ENCODE assay signal across 13 cellular contexts in genomic region chrX:150504399-150505186, GRCh38.
DNase-seq lines count a peak whose midpoint lies in the region; ATAC-seq, FAIRE-seq and TF ChIP-seq lines count a peak whose summit lies in the region.
"Had no signal": no experiment of that assay in that cellular context is flagged by ENCODE, and none has a peak within 500 bp of the region (broad histone marks: within the 10 kb centered on the region; RNA-seq: fewer than 3 reads in every experiment).

No MANE protein-coding gene starts in this region.

- H3K27ac Mint-ChIP-seq in activated T-helper 1 cell treated with anti-CD3 and anti-CD28 coated beads, Interleukin-12 subunit alpha, Interleukin-12 subunit beta, Interleukin-2, Interleukin-4 antibody, amounts not matched to agents 30 ng/mL and 10 ng/mL and 1 ng/mL, durations not matched to agents 14 hours and 24 hours and 36 hours = no peak overlapping the region
- H3K27ac Mint-ChIP-seq: activated T-helper 2 cell treated with anti-CD3 and anti-CD28 coated beads, Interferon-gamma antibody, Interleukin-2, Interleukin-4, amounts not matched to agents 10 μg/mL and 5 μg/mL and 100 μg/mL, durations not matched to agents 14 hours and 24 hours and 36 hours had no signal

- H3K4me1 ChIP-seq in HCT116 (ENCODE audit: control insufficient read depth in 1 of 2, insufficient read depth in 2 of 2, low read length in 2 of 2) = peaks cover 9 to 21% of the 10 kb centered on the region in 2 experiments
- peaks cover 0 to 14% of the 10 kb centered on the region in 2 donors for H3K4me1 ChIP-seq in kidney (ENCODE audit: control insufficient read depth in 1 of 2, insufficient read depth in 1 of 2, low read depth in 1 of 2, low read length in 2 of 2)

- H3K9me2 ChIP-seq in HCT116 (ENCODE audit: insufficient read depth) = no peaks in the 10 kb centered on the region

- no peak for ATAC-seq in HCT116
- no peak for ATAC-seq in HG02840 (IDR thresholded peaks at IDR 0.05; ENCODE audit: low FRiP score, unreplicated experiment)
- no peak for ATAC-seq in HG02852 (IDR thresholded peaks at IDR 0.05; ENCODE audit: unreplicated experiment)

- no peak for TF ChIP-seq POLR2A in HCT116 (IDR thresholded peaks at IDR 0.05; ENCODE audit: borderline replicate concordance, extremely low read depth, insufficient read depth, insufficient read length)

- intact Hi-C loops in HCT116 (cut with micrococcal nuclease) (no loop called here), kidney (cut with DNase I) (no loop called here)
- intact Hi-C loops in activated T-helper 1 cell treated with anti-CD3 and anti-CD28 coated beads, Interleukin-12 subunit alpha, Interleukin-12 subunit beta, Interleukin-2, Interleukin-4 antibody, amounts not matched to agents 30 ng/mL and 10 ng/mL and 1 ng/mL, durations not matched to agents 14 hours and 24 hours and 36 hours (cut with micrococcal nuclease) = no loop called here

- TF ChIP-seq CTCF in HCT116 (IDR thresholded peaks at IDR 0.05 in 2 of 3, conservative IDR thresholded peaks at IDR 0.05 in 1 of 3; ENCODE audit: borderline replicate concordance in 1 of 3, insufficient read depth in 1 of 3, low read depth in 2 of 3, low read length in 2 of 3) (no peak), kidney (IDR thresholded peaks at IDR 0.05; ENCODE audit: borderline replicate concordance, extremely low read depth, insufficient read depth) (no peak)

- DNase-seq in HCT116 (ENCODE audit: low read depth, low spot score) = no peak
- DNase-seq in anterior cingulate cortex (lab: John Stamatoyannopoulos, UW) = peak in 36 of 58 donors; percentile 0 to 61 (median 13)
- peak; percentile 16 to 33 for DNase-seq in hippocampal formation (lab: John Stamatoyannopoulos, UW)
- peak in 36 of 49 donors; percentile 1 to 55 (median 29) for DNase-seq in substantia nigra (lab: John Stamatoyannopoulos, UW)
- DNase-seq in activated T-helper 1 cell treated with anti-CD3 and anti-CD28 coated beads, Interleukin-12 subunit alpha, Interleukin-12 subunit beta, Interleukin-2, Interleukin-4 antibody, amounts not matched to agents 30 ng/mL and 10 ng/mL and 1 ng/mL, durations not matched to agents 14 hours and 24 hours and 36 hours (ENCODE audit: low spot score) = no peak
- no peak for DNase-seq in kidney
- DNase-seq: effector CD8-positive, alpha-beta T cell; NCI-H1930; RPMI8226 had no signal

- no peaks in the 10 kb centered on the region for H3K9me3 Mint-ChIP-seq in activated T-helper 1 cell treated with anti-CD3 and anti-CD28 coated beads, Interleukin-12 subunit alpha, Interleukin-12 subunit beta, Interleukin-2, Interleukin-4 antibody, amounts not matched to agents 30 ng/mL and 10 ng/mL and 1 ng/mL, durations not matched to agents 14 hours and 24 hours and 36 hours
- H3K9me3 Mint-ChIP-seq: activated T-helper 2 cell treated with anti-CD3 and anti-CD28 coated beads, Interferon-gamma antibody, Interleukin-2, Interleukin-4, amounts not matched to agents 10 μg/mL and 5 μg/mL and 100 μg/mL, durations not matched to agents 14 hours and 24 hours and 36 hours had no signal

- H3K36me3 ChIP-seq in HCT116 (ENCODE audit: control insufficient read depth in 1 of 2, insufficient read depth in 2 of 2, low read length in 2 of 2) = no peaks in the 10 kb centered on the region
- no peaks in the 10 kb centered on the region for H3K36me3 ChIP-seq in kidney (ENCODE audit: control insufficient read depth in 1 of 2, insufficient read depth in 2 of 2, low read length in 2 of 2)
- H3K36me3 ChIP-seq: pancreas had no signal

- BruUV-seq in HCT116 (replicated peaks; lab: Mats Ljungman, UMichigan) = no TSS peak

- no peaks in the 10 kb centered on the region for H3K79me2 ChIP-seq in HCT116 (ENCODE audit: insufficient read depth, low read length)

- H2AFZ ChIP-seq in HCT116 (ENCODE audit: low read depth, low read length, poor library complexity, severe bottlenecking) = no peak overlapping the region

- RAD21 ChIA-PET in HCT116 (lab: Charles Lee; ENCODE audit: low non-redundant PET in 1 of 2, low total read pairs in 2 of 2, uncharacterized antibody in 2 of 2, unreplicated experiment in 2 of 2) = no interaction called here

- H3K4me2 ChIP-seq in HCT116 (ENCODE audit: low read length) = 0 out of 2 replicates have a peak overlapping the region, but pooled peaks have one; percentile 50

- CTCF ChIA-PET in HCT116 (lab: Charles Lee) = no interaction called here

- no peak for FAIRE-seq in kidney (lab: Jason Lieb, UNC)
- FAIRE-seq: pancreas had no signal

- no peaks in the 10 kb centered on the region for H4K20me1 ChIP-seq in HCT116 (ENCODE audit: insufficient read depth)

- H3K36me3 Mint-ChIP-seq in activated T-helper 1 cell treated with anti-CD3 and anti-CD28 coated beads, Interleukin-12 subunit alpha, Interleukin-12 subunit beta, Interleukin-2, Interleukin-4 antibody, amounts not matched to agents 30 ng/mL and 10 ng/mL and 1 ng/mL, durations not matched to agents 14 hours and 24 hours and 36 hours (ENCODE audit: low read depth) = no peaks in the 10 kb centered on the region

- no peaks in the 10 kb centered on the region for H3K27me3 Mint-ChIP-seq in activated T-helper 1 cell treated with anti-CD3 and anti-CD28 coated beads, Interleukin-12 subunit alpha, Interleukin-12 subunit beta, Interleukin-2, Interleukin-4 antibody, amounts not matched to agents 30 ng/mL and 10 ng/mL and 1 ng/mL, durations not matched to agents 14 hours and 24 hours and 36 hours (ENCODE audit: insufficient read depth)

- no peaks in the 10 kb centered on the region for H3K27me3 ChIP-seq in HCT116 (ENCODE audit: insufficient read depth, low read length)
- H3K27me3 ChIP-seq: pancreas had no signal

- peaks cover 11% of the 10 kb centered on the region for H3K4me1 Mint-ChIP-seq in activated T-helper 1 cell treated with anti-CD3 and anti-CD28 coated beads, Interleukin-12 subunit alpha, Interleukin-12 subunit beta, Interleukin-2, Interleukin-4 antibody, amounts not matched to agents 30 ng/mL and 10 ng/mL and 1 ng/mL, durations not matched to agents 14 hours and 24 hours and 36 hours (ENCODE audit: low read depth)

- H3K4me3 Mint-ChIP-seq in activated T-helper 1 cell treated with anti-CD3 and anti-CD28 coated beads, Interleukin-12 subunit alpha, Interleukin-12 subunit beta, Interleukin-2, Interleukin-4 antibody, amounts not matched to agents 30 ng/mL and 10 ng/mL and 1 ng/mL, durations not matched to agents 14 hours and 24 hours and 36 hours = no peak overlapping the region

- H3K27ac ChIP-seq in HCT116 (ENCODE audit: low read depth, low read length) (no peak overlapping the region), substantia nigra (ENCODE audit: low read depth, low read length, poor library complexity, severe bottlenecking) (peak overlapping the region; percentile 72), kidney (ENCODE audit: low read depth in 2 of 2, low read length in 2 of 2) (no peak overlapping the region)

- POLR2A ChIA-PET in HCT116 (lab: Charles Lee) = no interaction called here

- no peak overlapping the region for H3K9ac ChIP-seq in HCT116 (ENCODE audit: low read length)
- no peak overlapping the region for H3K9ac ChIP-seq in kidney (ENCODE audit: low read length in 2 of 2)

- H3K9me3 ChIP-seq in HCT116 (ENCODE audit: control insufficient read depth in 1 of 2, insufficient read depth in 1 of 2, low read depth in 1 of 2, low read length in 2 of 2) (no peaks in the 10 kb centered on the region), kidney (ENCODE audit: control insufficient read depth in 1 of 2, low read length in 2 of 2) (no peaks in the 10 kb centered on the region)
- H3K9me3 ChIP-seq: pancreas had no signal

- no peak overlapping the region for H3K4me3 ChIP-seq in HCT116 (replicated peaks in 1 of 2; ENCODE audit: low read depth in 1 of 2, low read length in 2 of 2)
- no peak overlapping the region for H3K4me3 ChIP-seq in kidney (ENCODE audit: low read length in 2 of 2)

- no peak for TF ChIP-seq RAD21 in HCT116 (IDR thresholded peaks at IDR 0.05; ENCODE audit: low read depth)

TF ChIP-seq in HCT116, 20 proteins besides CTCF, POLR2A, EP300 and RAD21:
- no peak for TF ChIP-seq EZH2phosphoT487 (IDR thresholded peaks at IDR 0.05; ENCODE audit: borderline replicate concordance)
- TF ChIP-seq EGR1 (IDR thresholded peaks at IDR 0.05; ENCODE audit: low read depth) = no peak
- no peak for TF ChIP-seq TCF7L2 (IDR thresholded peaks at IDR 0.05; ENCODE audit: borderline replicate concordance, extremely low read depth, insufficient read depth, insufficient read length)
- TF ChIP-seq JUND (IDR thresholded peaks at IDR 0.05) = no peak
- no peak for TF ChIP-seq ZNF274 (IDR thresholded peaks at IDR 0.05; ENCODE audit: low read depth, low read length)

Comparison
In these comparisons a context has a peak if more than half of its experiments do, and no peak if none do; other contexts are left out.
1. DNase-seq: peak in anterior cingulate cortex (36 of 58), hippocampal formation (2 of 2) and substantia nigra (36 of 49); none in HCT116 (single experiment), activated T-helper 1 cell treated with anti-CD3 and anti-CD28 coated beads, Interleukin-12 subunit alpha, Interleukin-12 subunit beta, Interleukin-2, Interleukin-4 antibody, amounts not matched to agents 30 ng/mL and 10 ng/mL and 1 ng/mL, durations not matched to agents 14 hours and 24 hours and 36 hours (single experiment) and kidney (single experiment).